In genomic region chr12:64145226-64145625, GRCh38 we compare ENCODE assay signal across 1 cellular context.
TF ChIP-seq lines count a peak whose summit lies in the region.

No MANE protein-coding gene starts in this region.

TF ChIP-seq in GM23338, 12 proteins besides CTCF, POLR2A, EP300 and RAD21 (continued from another document):
- TF ChIP-seq ZNF462 (CRISPR knock-in tag; IDR thresholded peaks at IDR 0.05) (no peak), ZNF114 (CRISPR knock-in tag; IDR thresholded peaks at IDR 0.05) (no peak), NANOG (IDR thresholded peaks at IDR 0.05; ENCODE audit: borderline replicate concordance) (no peak), STAT1 (IDR thresholded peaks at IDR 0.05; ENCODE audit: unreplicated experiment) (no peak), REST (IDR thresholded peaks at IDR 0.05; ENCODE audit: unreplicated experiment) (no peak)
TF ChIP-seq in GM23338: peak in this region for 0.
